In the genomic region with DNA sequence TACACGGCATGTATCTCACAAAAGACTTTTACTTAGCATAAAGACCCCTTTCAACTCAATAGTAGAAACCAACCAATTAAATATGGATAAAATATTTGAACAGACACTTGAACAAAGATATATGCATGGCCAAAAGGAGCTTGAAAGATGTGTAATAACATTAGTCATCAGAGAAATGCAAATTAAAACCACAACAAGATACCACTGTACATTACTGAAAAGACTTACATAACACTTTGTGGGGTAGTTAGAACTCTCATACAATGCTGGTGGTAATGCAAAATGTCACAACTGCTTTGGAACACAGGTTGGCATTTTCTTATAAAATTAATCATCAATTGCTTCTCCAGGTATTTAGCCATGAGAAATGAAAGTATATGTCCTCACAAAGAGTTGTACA, we compare ENCODE assay signal across 9 cellular contexts.
DNase-seq lines count a peak whose midpoint lies in the region; ATAC-seq and TF ChIP-seq lines count a peak whose summit lies in the region.
"Had no signal": no experiment of that assay in that cellular context is flagged by ENCODE, and none has a peak within 500 bp of the region (broad histone marks: within the 10 kb centered on the region; RNA-seq: fewer than 3 reads in every experiment).

No MANE protein-coding gene starts in this region.

- TF ChIP-seq EP300 in gastroesophageal sphincter (IDR thresholded peaks at IDR 0.05) = no peak

- no peaks in the 10 kb centered on the region for H3K27me3 ChIP-seq in SJCRH30
- H3K27me3 ChIP-seq in gastroesophageal sphincter = no peaks in the 10 kb centered on the region

- H3K4me3 ChIP-seq in SJCRH30 = no peak overlapping the region
- no peak overlapping the region for H3K4me3 ChIP-seq in gastroesophageal sphincter

- ATAC-seq in GM18867 (IDR thresholded peaks at IDR 0.05; ENCODE audit: unreplicated experiment) (peak; percentile 98), HG02973 (IDR thresholded peaks at IDR 0.05; ENCODE audit: unreplicated experiment) (peak; percentile 73), gastroesophageal sphincter (no peak)

- H3K27ac ChIP-seq in SJCRH30 (no peak overlapping the region), gastroesophageal sphincter (no peak overlapping the region)

- H3K9me3 ChIP-seq in SJCRH30 (replicated peaks) (no peaks in the 10 kb centered on the region), gastroesophageal sphincter (no peaks in the 10 kb centered on the region)

- no peak for TF ChIP-seq CTCF in gastroesophageal sphincter (IDR thresholded peaks at IDR 0.05)

- WGBS in gastroesophageal sphincter (ENCODE audit: low coverage in 1 of 2), 2 donors = 89 to 100% methylated on average over 1 of the region's 1 CpG

- DNase-seq in SIG-M5 treated with dmso at 0.1 percent for 504 hours (lab: John Stamatoyannopoulos, UW; ENCODE audit: unreplicated experiment) (peak; percentile 52), non-pigmented ciliary epithelial cell (ENCODE audit: low read depth) (peak; percentile 46), SJCRH30 (no peak), T-helper 2 cell (no peak)
- no peak for DNase-seq in NK-92 treated with Interleukin-12 subunit alpha and Interleukin-12 subunit beta, amount 100 ng/mL, for 24 hours (lab: John Stamatoyannopoulos, UW)
- DNase-seq: activated T-cell treated with anti-CD3 and anti-CD28 coated beads, Interleukin-2, amount 50 U/mL, for 24 hours had no signal

- no peak for TF ChIP-seq POLR2A in gastroesophageal sphincter (IDR thresholded peaks at IDR 0.05)

- H3K36me3 ChIP-seq in SJCRH30 (peaks cover 3% of the 10 kb centered on the region; the same call in 1 of the 2 replicates), gastroesophageal sphincter (peaks cover 0 to 16% of the 10 kb centered on the region in 2 donors)

- H3K4me1 ChIP-seq in SJCRH30 = peaks cover 5% of the 10 kb centered on the region; the same call in 1 of the 2 replicates
- peaks cover 0 to 13% (median 0%) of the 10 kb centered on the region in 3 donors for H3K4me1 ChIP-seq in gastroesophageal sphincter

Comparison
In these comparisons a context has a peak if more than half of its experiments do, and no peak if none do; other contexts are left out.
1. DNase-seq: peak in SIG-M5 treated with dmso at 0.1 percent for 504 hours (single experiment) and non-pigmented ciliary epithelial cell (single experiment); none in NK-92 treated with Interleukin-12 subunit alpha and Interleukin-12 subunit beta, amount 100 ng/mL, for 24 hours (single experiment), SJCRH30 (0 of 2) and T-helper 2 cell (0 of 5).